Comparison of ENCODE assay signal across 1 cellular context in genomic region chr13:52162279-52163101, GRCh38.
A peak's percentile ranks its signal among the peaks of the same experiment; 100 is the strongest.
TF ChIP-seq lines count a peak whose summit lies in the region.

No MANE protein-coding gene starts in this region.

TF ChIP-seq in HEK293, 187 proteins besides CTCF, POLR2A, EP300 and RAD21 (continued from another document):
- TF ChIP-seq ZNF280D (tag by site-specific recombination; IDR thresholded peaks at IDR 0.05), result no peak
- TF ChIP-seq HOXC10 (CRISPR knock-in tag; IDR thresholded peaks at IDR 0.05), result no peak
- TF ChIP-seq ZNF248 (tag by site-specific recombination; IDR thresholded peaks at IDR 0.05), result no peak
- TF ChIP-seq ZNF18 (tag by site-specific recombination; IDR thresholded peaks at IDR 0.05), result no peak
- peak; percentile 62; the same call in 1 of the 2 replicates for TF ChIP-seq OSR2 (tag by site-specific recombination; IDR thresholded peaks at IDR 0.05)
- peak; percentile 89 for TF ChIP-seq FEZF1 (tag by site-specific recombination; IDR thresholded peaks at IDR 0.05)
- TF ChIP-seq ZNF138 (tag by site-specific recombination; IDR thresholded peaks at IDR 0.05; ENCODE audit: borderline replicate concordance), result no peak
- TF ChIP-seq ZBTB10 (tag by site-specific recombination; IDR thresholded peaks at IDR 0.05), result no peak
- 0 out of 2 replicates have a peak, but pooled peaks have one; percentile 19 for TF ChIP-seq PRDM4 (tag by site-specific recombination; IDR thresholded peaks at IDR 0.05)
- no peak for TF ChIP-seq TRIM28 (IDR thresholded peaks at IDR 0.05; ENCODE audit: borderline replicate concordance, low read length)
- TF ChIP-seq ZNF214 (tag by site-specific recombination; IDR thresholded peaks at IDR 0.05; ENCODE audit: borderline replicate concordance), result no peak
- no peak for TF ChIP-seq ZNF202 (tag by site-specific recombination; IDR thresholded peaks at IDR 0.05; ENCODE audit: borderline replicate concordance)
- TF ChIP-seq OVOL3 (tag by site-specific recombination; IDR thresholded peaks at IDR 0.05), result no peak
- no peak for TF ChIP-seq RBAK (tag by site-specific recombination; IDR thresholded peaks at IDR 0.05)
- no peak for TF ChIP-seq ZNF529 (tag by site-specific recombination; IDR thresholded peaks at IDR 0.05; ENCODE audit: insufficient replicate concordance)
- TF ChIP-seq GFI1B (tag by site-specific recombination; IDR thresholded peaks at IDR 0.05), result no peak
- TF ChIP-seq ZNF560 (tag by site-specific recombination; IDR thresholded peaks at IDR 0.05; ENCODE audit: borderline replicate concordance), result no peak
- TF ChIP-seq ZNF426 (tag by site-specific recombination; IDR thresholded peaks at IDR 0.05), result no peak
- TF ChIP-seq SETDB1 (IDR thresholded peaks at IDR 0.05; ENCODE audit: insufficient read length, low read length), result no peak
- no peak for TF ChIP-seq YY2 (tag by site-specific recombination; IDR thresholded peaks at IDR 0.05)
- no peak for TF ChIP-seq ZNF239 (tag by site-specific recombination; IDR thresholded peaks at IDR 0.05)
TF ChIP-seq in HEK293: peak in this region for 6.
